In genomic region chr5:101643793-101644192, GRCh38 we compare ENCODE assay signal across 28 cellular contexts.
"Had no signal": no experiment of that assay in that cellular context is flagged by ENCODE, and none has a peak within 500 bp of the region (broad histone marks: within the 10 kb centered on the region; RNA-seq: fewer than 3 reads in every experiment).

No MANE protein-coding gene starts in this region.

- H3K4me1 ChIP-seq: ascending aorta, breast epithelium, colonic mucosa had no signal

- DNase-seq: activated CD4-positive, alpha-beta memory T cell treated with anti-CD3 and anti-CD28 coated beads, Interleukin-2, amount 10 ng/mL, durations not matched to agents 7 days and 5 days; activated CD4-positive, alpha-beta T cell treated with anti-CD3 and anti-CD28 coated beads for 4 hours; activated CD4-positive, alpha-beta T cell treated with anti-CD3 and anti-CD28 coated beads, Interleukin-2, amount 10 ng/mL, durations not matched to agents 7 days and 5 days; activated CD4-positive, alpha-beta T cell treated with anti-CD3 and anti-CD28 coated beads, Interleukin-2, amount 50 U/mL, for 4 hours; activated CD4-positive, CD25-positive, alpha-beta regulatory T cell; activated CD4-positive, CD25-positive, alpha-beta regulatory T cell treated with anti-CD3 and anti-CD28 coated beads, Interleukin-2, amount 50 U/mL, for 72 hours; activated CD8-positive, alpha-beta memory T cell treated with anti-CD3 and anti-CD28 coated beads, Interleukin-2, amount 50 U/mL, for 48 hours; activated gamma-delta T cell; activated naive CD4-positive, alpha-beta T cell; activated naive CD4-positive, alpha-beta T cell treated with anti-CD3 and anti-CD28 coated beads, Interleukin-2, amount 10 ng/mL, durations not matched to agents 7 days and 5 days; activated naive CD8-positive, alpha-beta T cell treated with anti-CD3 and anti-CD28 coated beads, Interleukin-2, amount 10 ng/mL, durations not matched to agents 7 days and 5 days; activated T-cell treated with anti-CD3 and anti-CD28 coated beads for 4 hours; activated T-cell treated with anti-CD3 and anti-CD28 coated beads, Interleukin-2, amount 50 U/mL, for 24 hours; activated T-cell treated with anti-CD3 and anti-CD28 coated beads, Interleukin-2, amount 50 U/mL, for 72 hours; central memory CD4-positive, alpha-beta T cell; cerebellar nuclear complex; colonic mucosa; dorsolateral prefrontal cortex; effector memory CD4-positive, alpha-beta T cell; endodermal cell; foreskin fibroblast; head of caudate nucleus; T-helper 2 cell had no signal

- H3K4me3 ChIP-seq: ascending aorta, breast epithelium, cardiac muscle cell, colonic mucosa, dorsolateral prefrontal cortex had no signal

- H3K9me3 ChIP-seq: ascending aorta, breast epithelium, colonic mucosa had no signal

- ATAC-seq: activated naive CD4-positive, alpha-beta T cell treated with anti-CD3 and anti-CD28 coated beads, Interleukin-2, amount 50 U/mL, for 72 hours; activated T-cell treated with anti-CD3 and anti-CD28 coated beads, Interleukin-2, amount 50 U/mL, for 72 hours; esophagus mucosa had no signal

- H3K27ac ChIP-seq: ascending aorta, breast epithelium, cardiac muscle cell, colonic mucosa, dorsolateral prefrontal cortex had no signal

- H3K27me3 ChIP-seq: ascending aorta, breast epithelium, cardiac muscle cell, colonic mucosa, dorsolateral prefrontal cortex had no signal

- H3K36me3 ChIP-seq: ascending aorta, breast epithelium, cardiac muscle cell, colonic mucosa had no signal
